20 cellular contexts compared by ENCODE assay signal in genomic region chrX:52692034-52692433, GRCh38. TPM values are rescaled to one million over a fixed set of nuclear protein-coding genes. Genes with fewer than 3 reads are reported as not detected.
"Had no signal": no experiment of that assay in that cellular context is flagged by ENCODE, and none has a peak within 500 bp of the region (broad histone marks: within the 10 kb centered on the region; RNA-seq: fewer than 3 reads in every experiment).

No MANE protein-coding gene starts in this region.

RNA-seq across cellular contexts. Expression of gene SSX2, which starts 14.9 kb away (rescaled TPM):
- total RNA-seq: activated naive CD4-positive, alpha-beta T cell treated with anti-CD3 and anti-CD28 coated beads for 36 hours; activated naive CD4-positive, alpha-beta T cell treated with anti-CD3 and anti-CD28 coated beads, Interleukin-2, amount 50 U/mL, for 72 hours; activated naive CD8-positive, alpha-beta T cell treated with anti-CD3 and anti-CD28 coated beads for 36 hours; activated naive CD8-positive, alpha-beta T cell treated with anti-CD3 and anti-CD28 coated beads, Interleukin-2, amount 10 ng/mL, durations not matched to agents 7 days and 5 days; activated T-cell treated with anti-CD3 and anti-CD28 coated beads, Interleukin-2, amount 50 U/mL, for 72 hours; activated T-helper 1 cell treated with anti-CD3 and anti-CD28 coated beads, Interleukin-12 subunit alpha, Interleukin-12 subunit beta, Interleukin-2, Interleukin-4 antibody, amounts not matched to agents 30 ng/mL and 10 ng/mL and 1 ng/mL, durations not matched to agents 14 hours and 24 hours and 36 hours; activated T-helper 17 cell treated with anti-CD3 and anti-CD28 coated beads, Interleukin-2, amount 50 U/mL, for 72 hours; activated T-helper 2 cell treated with anti-CD3 and anti-CD28 coated beads, Interferon-gamma antibody, Interleukin-2, Interleukin-4, amounts not matched to agents 10 μg/mL and 5 μg/mL and 100 μg/mL, durations not matched to agents 14 hours and 24 hours and 36 hours; adrenal gland; aorta; ascending aorta; astrocyte; body of pancreas; breast epithelium; bronchial epithelial cell; cardiac muscle cell; cardiac septum; cerebellum; chondrocyte had no signal

RNA-seq across cellular contexts. Expression of gene SSX7, which starts 37.3 kb away (rescaled TPM):
- total RNA-seq: activated naive CD4-positive, alpha-beta T cell treated with anti-CD3 and anti-CD28 coated beads for 36 hours; activated naive CD4-positive, alpha-beta T cell treated with anti-CD3 and anti-CD28 coated beads, Interleukin-2, amount 50 U/mL, for 72 hours; activated naive CD8-positive, alpha-beta T cell treated with anti-CD3 and anti-CD28 coated beads for 36 hours; activated naive CD8-positive, alpha-beta T cell treated with anti-CD3 and anti-CD28 coated beads, Interleukin-2, amount 10 ng/mL, durations not matched to agents 7 days and 5 days; activated T-cell treated with anti-CD3 and anti-CD28 coated beads, Interleukin-2, amount 50 U/mL, for 4 hours; activated T-cell treated with anti-CD3 and anti-CD28 coated beads, Interleukin-2, amount 50 U/mL, for 72 hours; activated T-helper 1 cell treated with anti-CD3 and anti-CD28 coated beads, Interleukin-12 subunit alpha, Interleukin-12 subunit beta, Interleukin-2, Interleukin-4 antibody, amounts not matched to agents 30 ng/mL and 10 ng/mL and 1 ng/mL, durations not matched to agents 14 hours and 24 hours and 36 hours; activated T-helper 17 cell treated with anti-CD3 and anti-CD28 coated beads, Interleukin-2, amount 50 U/mL, for 72 hours; activated T-helper 2 cell treated with anti-CD3 and anti-CD28 coated beads, Interferon-gamma antibody, Interleukin-2, Interleukin-4, amounts not matched to agents 10 μg/mL and 5 μg/mL and 100 μg/mL, durations not matched to agents 14 hours and 24 hours and 36 hours; adrenal gland; aorta; ascending aorta; astrocyte; body of pancreas; breast epithelium; bronchial epithelial cell; cardiac muscle cell; cardiac septum; cerebellum; chondrocyte had no signal

RNA-seq across cellular contexts. Expression of gene SSX2B, which starts 59.0 kb away (rescaled TPM):
- total RNA-seq: activated naive CD4-positive, alpha-beta T cell treated with anti-CD3 and anti-CD28 coated beads for 36 hours; activated naive CD4-positive, alpha-beta T cell treated with anti-CD3 and anti-CD28 coated beads, Interleukin-2, amount 50 U/mL, for 72 hours; activated naive CD8-positive, alpha-beta T cell treated with anti-CD3 and anti-CD28 coated beads for 36 hours; activated naive CD8-positive, alpha-beta T cell treated with anti-CD3 and anti-CD28 coated beads, Interleukin-2, amount 10 ng/mL, durations not matched to agents 7 days and 5 days; activated T-cell treated with anti-CD3 and anti-CD28 coated beads, Interleukin-2, amount 50 U/mL, for 72 hours; activated T-helper 1 cell treated with anti-CD3 and anti-CD28 coated beads, Interleukin-12 subunit alpha, Interleukin-12 subunit beta, Interleukin-2, Interleukin-4 antibody, amounts not matched to agents 30 ng/mL and 10 ng/mL and 1 ng/mL, durations not matched to agents 14 hours and 24 hours and 36 hours; activated T-helper 17 cell treated with anti-CD3 and anti-CD28 coated beads, Interleukin-2, amount 50 U/mL, for 72 hours; activated T-helper 2 cell treated with anti-CD3 and anti-CD28 coated beads, Interferon-gamma antibody, Interleukin-2, Interleukin-4, amounts not matched to agents 10 μg/mL and 5 μg/mL and 100 μg/mL, durations not matched to agents 14 hours and 24 hours and 36 hours; adrenal gland; aorta; ascending aorta; astrocyte; body of pancreas; breast epithelium; bronchial epithelial cell; cardiac muscle cell; cardiac septum; cerebellum; chondrocyte had no signal
